Comparison of ENCODE assay signal across 8 cellular contexts in genomic region chr3:597279-597678, GRCh38.
DNase-seq lines count a peak whose midpoint lies in the region; ATAC-seq, FAIRE-seq and TF ChIP-seq lines count a peak whose summit lies in the region.
"Not testable (repeated sequence)": the region's sequence is repeated elsewhere in the genome, so short reads cannot be mapped to it uniquely, and the experiment has no call there.

No MANE protein-coding gene starts in this region.

- not testable (repeated sequence) for H3K4me3 ChIP-seq in GM12865 (ENCODE audit: low read depth, low read length); KMS-11 (IDR thresholded peaks at IDR 0.05; ENCODE audit: insufficient read depth, low read depth, low read length); bronchial epithelial cell (ENCODE audit: low read depth, low read length)

- not testable (repeated sequence) for TF ChIP-seq CTCF in GM12865 (IDR thresholded peaks at IDR 0.05; ENCODE audit: insufficient read depth, low read depth, low read length, missing control alignments); KMS-11 (conservative IDR thresholded peaks at IDR 0.05; ENCODE audit: low read depth, low read length); bronchial epithelial cell (IDR thresholded peaks at IDR 0.05; ENCODE audit: insufficient read depth, low read length, severe bottlenecking)

- H3K27me3 ChIP-seq in KMS-11 (ENCODE audit: insufficient read depth, low read depth); bronchial epithelial cell (ENCODE audit: control insufficient read depth, insufficient read depth, low read length): not testable (repeated sequence)

- H3K9ac ChIP-seq in KMS-11 = not testable (repeated sequence)

- not testable (repeated sequence) for H3K36me3 ChIP-seq in KMS-11 (ENCODE audit: insufficient read depth); bronchial epithelial cell (ENCODE audit: control insufficient read depth, insufficient read depth, low read length)

- H3K4me1 ChIP-seq in KMS-11 (ENCODE audit: low read depth, poor library complexity, severe bottlenecking) = not testable (repeated sequence)

- ATAC-seq in GM18520 (IDR thresholded peaks at IDR 0.05; ENCODE audit: unreplicated experiment) (peak; percentile 53), GM18870 (IDR thresholded peaks at IDR 0.05; ENCODE audit: unreplicated experiment) (peak; percentile 75), GM19463 (IDR thresholded peaks at IDR 0.05; ENCODE audit: unreplicated experiment) (peak; percentile 58), HG02970 (IDR thresholded peaks at IDR 0.05; ENCODE audit: low FRiP score, unreplicated experiment) (peak; percentile 45)

- peak; percentile 29 for DNase-seq in GM12865 (ENCODE audit: low read depth)
- DNase-seq in RCC 7860 (ENCODE audit: low spot score); bronchial epithelial cell (ENCODE audit: low read depth): not testable (repeated sequence)

- FAIRE-seq in RCC 7860 (lab: Jason Lieb, UNC) (peak; percentile 63), bronchial epithelial cell (lab: Jason Lieb, UNC) (peak; percentile 13)

- not testable (repeated sequence) for H2AFZ ChIP-seq in KMS-11 (ENCODE audit: low read depth)

- not testable (repeated sequence) for H3K79me2 ChIP-seq in KMS-11 (ENCODE audit: insufficient read depth, low read depth)

- H4K20me1 ChIP-seq in KMS-11 (ENCODE audit: insufficient read depth) = not testable (repeated sequence)

- H3K27ac ChIP-seq in KMS-11 = not testable (repeated sequence)

- H3K4me2 ChIP-seq in KMS-11 = 0 out of 2 replicates have a peak overlapping the region, but pooled peaks have one; percentile 27
